Comparison of ENCODE assay signal across 12 cellular contexts in genomic region chr16:87924041-87924851, GRCh38. TPM values are rescaled to one million over a fixed set of nuclear protein-coding genes. Genes with fewer than 3 reads are reported as not detected.
DNase-seq lines count a peak whose midpoint lies in the region; ATAC-seq and TF ChIP-seq lines count a peak whose summit lies in the region.
"Had no signal": no experiment of that assay in that cellular context is flagged by ENCODE, and none has a peak within 500 bp of the region (broad histone marks: within the 10 kb centered on the region; RNA-seq: fewer than 3 reads in every experiment).

No MANE protein-coding gene starts in this region.

- no peaks in the 10 kb centered on the region for H3K9me3 ChIP-seq in PC-3 (ENCODE audit: low read length)
- no peaks in the 10 kb centered on the region for H3K9me3 ChIP-seq in lower lobe of right lung

- no peaks in the 10 kb centered on the region for H4K20me1 ChIP-seq in PC-3 (ENCODE audit: low read length)

- no peak for TF ChIP-seq CTCF in epithelial cell of esophagus (IDR thresholded peaks at IDR 0.05; ENCODE audit: insufficient read depth, low read depth, low read length, missing control alignments)
- no peak for TF ChIP-seq CTCF in PC-3 (conservative IDR thresholded peaks at IDR 0.05; ENCODE audit: low read depth, low read length)
- TF ChIP-seq CTCF in lower lobe of right lung (IDR thresholded peaks at IDR 0.05), result no peak
- TF ChIP-seq CTCF in foreskin fibroblast (IDR thresholded peaks at IDR 0.05; ENCODE audit: low read depth, low read length), result no peak

- H3K4me1 ChIP-seq in PC-3 (ENCODE audit: insufficient read depth, low read length), result no peaks in the 10 kb centered on the region
- no peaks in the 10 kb centered on the region for H3K4me1 ChIP-seq in lower lobe of right lung

- no peaks in the 10 kb centered on the region for H3K36me3 Mint-ChIP-seq in activated naive CD4-positive, alpha-beta T cell treated with anti-CD3 and anti-CD28 coated beads, Interleukin-2, amount 10 ng/mL, durations not matched to agents 7 days and 5 days
- H3K36me3 Mint-ChIP-seq: CD4-positive, CD25-positive, alpha-beta regulatory T cell had no signal

- CTCF ChIA-PET in PC-3 (lab: Charles Lee), result no interaction called here
- CTCF ChIA-PET in activated naive CD4-positive, alpha-beta T cell treated with anti-CD3 and anti-CD28 coated beads, Interleukin-2, amount 10 ng/mL, durations not matched to agents 7 days and 5 days (lab: Charles Lee), result no interaction called here

- ATAC-seq in GM21529 (IDR thresholded peaks at IDR 0.05; ENCODE audit: unreplicated experiment), result peak; percentile 74
- ATAC-seq in PC-3, result no peak
- ATAC-seq in lower lobe of right lung, result no peak
- ATAC-seq: HCT116 had no signal

- H3K36me3 ChIP-seq in PC-3 (ENCODE audit: low read depth, low read length) (no peaks in the 10 kb centered on the region), lower lobe of right lung (no peaks in the 10 kb centered on the region)

- no peak overlapping the region for H3K4me3 Mint-ChIP-seq in activated naive CD4-positive, alpha-beta T cell treated with anti-CD3 and anti-CD28 coated beads, Interleukin-2, amount 10 ng/mL, durations not matched to agents 7 days and 5 days
- H3K4me3 Mint-ChIP-seq: CD4-positive, CD25-positive, alpha-beta regulatory T cell had no signal

- no TSS peak for BruUV-seq in PC-3 (replicated peaks; lab: Mats Ljungman, UMichigan)

- no peaks in the 10 kb centered on the region for H3K79me2 ChIP-seq in PC-3 (ENCODE audit: low read length)

- peaks cover 5% of the 10 kb centered on the region for H3K4me1 Mint-ChIP-seq in activated naive CD4-positive, alpha-beta T cell treated with anti-CD3 and anti-CD28 coated beads, Interleukin-2, amount 10 ng/mL, durations not matched to agents 7 days and 5 days

- H2AFZ ChIP-seq in PC-3 (ENCODE audit: low read length), result no peak overlapping the region

- H3K27me3 ChIP-seq in PC-3 (ENCODE audit: low read length), result no peaks in the 10 kb centered on the region
- no peaks in the 10 kb centered on the region for H3K27me3 ChIP-seq in lower lobe of right lung (ENCODE audit: low read depth)

- POLR2A ChIA-PET in PC-3 (lab: Charles Lee; ENCODE audit: unreplicated experiment), result no interaction called here

- intact Hi-C loops in PC-3 (cut with micrococcal nuclease) (no loop called here), lower lobe of right lung (cut with DNase I) (no loop called here)

- no peak overlapping the region for H3K4me2 ChIP-seq in PC-3 (ENCODE audit: low read length)

- DNase-seq in DMS 273 treated with DMSO at 0.1 percent for 48 hours (lab: John Stamatoyannopoulos, UW) (peak; percentile 80), NCI-H187 (lab: John Stamatoyannopoulos, UW) (peak; percentile 83 to 84), epithelial cell of esophagus (ENCODE audit: low read depth) (peak; percentile 52), PC-3 (no peak), lower lobe of right lung (no peak), foreskin fibroblast (no peak)
- no peak for DNase-seq in activated naive CD4-positive, alpha-beta T cell treated with anti-CD3 and anti-CD28 coated beads, Interleukin-2, amount 10 ng/mL, durations not matched to agents 7 days and 5 days
- DNase-seq: activated CD8-positive, alpha-beta memory T cell treated with anti-CD3 and anti-CD28 coated beads, Interleukin-2, amount 50 U/mL, for 48 hours; CD4-positive, CD25-positive, alpha-beta regulatory T cell had no signal

- H3K27me3 Mint-ChIP-seq in activated naive CD4-positive, alpha-beta T cell treated with anti-CD3 and anti-CD28 coated beads, Interleukin-2, amount 10 ng/mL, durations not matched to agents 7 days and 5 days, result peaks cover 64% of the 10 kb centered on the region

- H3K9me3 Mint-ChIP-seq in activated naive CD4-positive, alpha-beta T cell treated with anti-CD3 and anti-CD28 coated beads, Interleukin-2, amount 10 ng/mL, durations not matched to agents 7 days and 5 days, result no peaks in the 10 kb centered on the region
- H3K9me3 Mint-ChIP-seq: CD4-positive, CD25-positive, alpha-beta regulatory T cell had no signal

- no peaks in the 10 kb centered on the region for H3F3A ChIP-seq in PC-3 (ENCODE audit: low read length, unreplicated experiment)

- H3K9ac ChIP-seq in PC-3 (ENCODE audit: low read length), result no peak overlapping the region

- H3K27ac Mint-ChIP-seq in activated naive CD4-positive, alpha-beta T cell treated with anti-CD3 and anti-CD28 coated beads, Interleukin-2, amount 10 ng/mL, durations not matched to agents 7 days and 5 days, result no peak overlapping the region
- H3K27ac Mint-ChIP-seq: CD4-positive, CD25-positive, alpha-beta regulatory T cell had no signal

- H3K27ac ChIP-seq in PC-3 (ENCODE audit: low read length) (no peak overlapping the region), lower lobe of right lung (no peak overlapping the region)

- H3K4me3 ChIP-seq in epithelial cell of esophagus (ENCODE audit: low read length) (no peak overlapping the region), PC-3 (ENCODE audit: low read length) (no peak overlapping the region), lower lobe of right lung (no peak overlapping the region), foreskin fibroblast (ENCODE audit: low read depth in 1 of 2, low read length in 2 of 2) (no peak overlapping the region)

- no peaks in the 10 kb centered on the region for H3K9me2 ChIP-seq in PC-3 (replicated peaks; ENCODE audit: low read length)

RNA-seq across cellular contexts. Expression of gene CA5A, which starts 12.1 kb away (rescaled TPM):
- total RNA-seq in PC-3 (2014; rRNA removed) (not detected in 2 replicates), lower lobe of right lung (0.06 TPM)
- total RNA-seq: CD4-positive, CD25-positive, alpha-beta regulatory T cell; endothelial cell of umbilical vein had no signal

RNA-seq across cellular contexts. Expression of gene BANP, which starts 27.0 kb away (rescaled TPM):
- total RNA-seq in PC-3 (2014; rRNA removed), result 24.2 TPM in 2 replicates
- total RNA-seq in lower lobe of right lung, result 29.7 TPM

RNA-seq across cellular contexts. Expression of gene SLC7A5, which starts 54.9 kb away (rescaled TPM):
- total RNA-seq in PC-3 (2014; rRNA removed) (93.2 and 118 TPM in 2 replicates), lower lobe of right lung (10.7 TPM)

Comparison
In these comparisons a context has a peak if more than half of its experiments do, and no peak if none do; other contexts are left out.
1. DNase-seq: peak in DMS 273 treated with DMSO at 0.1 percent for 48 hours (single experiment), NCI-H187 (2 of 2) and epithelial cell of esophagus (single experiment); none in PC-3 (single experiment), activated naive CD4-positive, alpha-beta T cell treated with anti-CD3 and anti-CD28 coated beads, Interleukin-2, amount 10 ng/mL, durations not matched to agents 7 days and 5 days (single experiment), lower lobe of right lung (single experiment) and foreskin fibroblast (0 of 2).